ENCODE assay signal across 20 cellular contexts in the genomic region with DNA sequence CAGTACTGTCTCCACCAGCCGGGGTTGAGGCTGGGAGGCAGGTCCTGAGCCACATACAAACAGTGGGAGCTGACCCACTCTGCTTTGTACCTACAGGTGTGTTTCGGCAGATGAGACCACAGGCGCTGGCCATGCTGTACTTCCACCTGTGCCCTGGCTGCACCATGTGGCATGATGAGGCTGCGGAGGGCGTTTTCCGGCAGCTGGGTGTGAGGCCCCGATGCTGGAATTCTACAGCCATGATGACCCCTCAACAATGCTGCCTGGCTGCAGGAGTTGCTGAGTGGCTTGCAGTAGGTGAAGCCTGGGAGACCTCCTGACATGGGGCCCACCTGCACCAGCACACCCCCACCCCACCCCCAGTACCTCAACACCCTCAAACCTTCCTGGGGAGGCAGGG. TPM values are rescaled to one million over a fixed set of nuclear protein-coding genes. Genes with fewer than 3 reads are reported as not detected.
A peak's percentile ranks its signal among the peaks of the same experiment; 100 is the strongest.
DNase-seq lines count a peak whose midpoint lies in the region; ATAC-seq, FAIRE-seq and TF ChIP-seq lines count a peak whose summit lies in the region.
"Had no signal": no experiment of that assay in that cellular context is flagged by ENCODE, and none has a peak within 500 bp of the region (broad histone marks: within the 10 kb centered on the region; RNA-seq: fewer than 3 reads in every experiment).

No MANE protein-coding gene starts in this region.

- H3K4ac ChIP-seq in neuronal stem cell (ENCODE audit: low read length), result no peak overlapping the region

- intact Hi-C loops in HepG2 (cut with micrococcal nuclease; ENCODE audit: unreplicated experiment), result no loop called here
- intact Hi-C loops in right lobe of liver (cut with DNase I), result no loop called here
- intact Hi-C loops in K562 (cut with micrococcal nuclease), result no loop called here

- BruUV-seq in HepG2 (replicated peaks; lab: Mats Ljungman, UMichigan) (no TSS peak), K562 (replicated peaks; lab: Mats Ljungman, UMichigan) (no TSS peak)

- ATAC-seq in HepG2 (no peak), right lobe of liver (no peak), K562 (no peak), GM21619 (IDR thresholded peaks at IDR 0.05; ENCODE audit: unreplicated experiment) (no peak)
- ATAC-seq: CD8-positive, alpha-beta T cell; HCT116 had no signal

- no peak for FAIRE-seq in HepG2 (lab: Jason Lieb, UNC)
- no peak for FAIRE-seq in K562 (lab: Jason Lieb, UNC)
- FAIRE-seq: GM19239, H54, HTR-8/SVneo had no signal

- H3K9me3 ChIP-seq in HepG2 (ENCODE audit: low read length) (no peaks in the 10 kb centered on the region), right lobe of liver (no peaks in the 10 kb centered on the region), K562 (replicated peaks; ENCODE audit: control insufficient read depth, insufficient read depth, low read depth, low read length) (no peaks in the 10 kb centered on the region), neuronal stem cell (replicated peaks in 1 of 2; ENCODE audit: control insufficient read depth in 2 of 2, insufficient read depth in 1 of 2, low read depth in 1 of 2, low read length in 2 of 2) (no peaks in the 10 kb centered on the region)
- H3K9me3 ChIP-seq: BLaER1 treated with 17β-estradiol and CSF1 and Interleukin-3, amounts not matched to agents 10 nM and 100 nM had no signal

- peak overlapping the region; percentile 40 for H2AK5ac ChIP-seq in neuronal stem cell (ENCODE audit: low read depth, low read length)

- no peak overlapping the region for H4K8ac ChIP-seq in neuronal stem cell (ENCODE audit: low read depth, low read length)

- TF ChIP-seq POLR2A in HepG2 (IDR thresholded peaks at IDR 0.05; ENCODE audit: insufficient read depth in 1 of 2, low read depth in 2 of 2, low read length in 2 of 2), result no peak
- no peak for TF ChIP-seq POLR2A in right lobe of liver (IDR thresholded peaks at IDR 0.05)
- peak; percentile 44; the same call in 1 of the 2 replicates for TF ChIP-seq POLR2A in K562 (conservative IDR thresholded peaks at IDR 0.05)

- H3K23ac ChIP-seq in neuronal stem cell (ENCODE audit: low read depth, low read length, poor library complexity), result peak overlapping the region; percentile 17

- H3K79me1 ChIP-seq in neuronal stem cell (ENCODE audit: low read depth, low read length), result peaks cover 2% of the 10 kb centered on the region

- H3K27me3 Mint-ChIP-seq in glutamatergic neuron (ENCODE audit: unreplicated experiment), result no peaks in the 10 kb centered on the region
- H3K27me3 Mint-ChIP-seq: B cell had no signal

- POLR2A ChIA-PET in HepG2 (lab: Yijun Ruan, JAX) (interaction anchor here (0.7 to 1.0 kb wide), 2 partner anchors 42 to 48 kb away, joined by 3 to 4 read pairs; partner anchors contain the start of gene RBM28), K562 (lab: Yijun Ruan, JAX) (interaction anchor here (0.7 to 1.8 kb wide), 4 partner anchors 9 to 13 kb away, joined by 3 to 11 read pairs (median 4); no protein-coding TSS in a partner anchor)

- H3K36me3 ChIP-seq in HepG2 (replicated peaks in 1 of 2; ENCODE audit: control insufficient read depth in 1 of 2, insufficient read depth in 2 of 2, low read length in 2 of 2) (peaks cover 5 to 6% of the 10 kb centered on the region in 2 experiments; a peak in 3 of 5 replicates), right lobe of liver (peaks cover 0 to 5% (median 0%) of the 10 kb centered on the region in 4 donors), K562 (ENCODE audit: control insufficient read depth, insufficient read depth, low read length) (peaks cover 45% of the 10 kb centered on the region; the same call in 1 of the 3 replicates), neuronal stem cell (replicated peaks in 1 of 2; ENCODE audit: control insufficient read depth in 2 of 2, insufficient read depth in 2 of 2, low read length in 2 of 2) (peaks cover 7 to 23% of the 10 kb centered on the region in 2 donors)

- H4K20me1 ChIP-seq in HepG2 (ENCODE audit: insufficient read depth, low read length) (no peaks in the 10 kb centered on the region), K562 (replicated peaks; ENCODE audit: control insufficient read depth, insufficient read depth, low read length) (0 out of 2 replicates have a peak, but pooled peaks cover 19% of the 10 kb centered on the region)

- H3K27me3 ChIP-seq in HepG2 (ENCODE audit: control insufficient read depth in 1 of 2, insufficient read depth in 2 of 2, low read length in 2 of 2) (0 out of 5 replicates have a peak, but pooled peaks cover 1 to 5% of the 10 kb centered on the region in 2 experiments), right lobe of liver (no peaks in the 10 kb centered on the region), K562 (ENCODE audit: control insufficient read depth in 2 of 2, insufficient read depth in 2 of 2, low read length in 2 of 2) (no peaks in the 10 kb centered on the region), neuronal stem cell (ENCODE audit: control insufficient read depth in 3 of 3, insufficient read depth in 3 of 3, low read depth in 1 of 3, low read length in 3 of 3) (peaks cover 0 to 8% (median 0%) of the 10 kb centered on the region in 3 experiments)
- H3K27me3 ChIP-seq: BLaER1 treated with 17β-estradiol and CSF1 and Interleukin-3, amounts not matched to agents 10 nM and 100 nM had no signal

- no peak overlapping the region for H3K4me3 ChIP-seq in HepG2 (replicated peaks in 1 of 3; ENCODE audit: insufficient read depth in 1 of 3, low read depth in 2 of 3, low read length in 3 of 3)
- H3K4me3 ChIP-seq in right lobe of liver, result no peak overlapping the region
- no peak overlapping the region for H3K4me3 ChIP-seq in K562
- no peak overlapping the region for H3K4me3 ChIP-seq in neuronal stem cell (ENCODE audit: low read length in 2 of 2)
- H3K4me3 ChIP-seq: BLaER1 treated with 17β-estradiol and CSF1 and Interleukin-3, amounts not matched to agents 10 nM and 100 nM; GM23248 had no signal

- H3K9ac ChIP-seq in HepG2 (ENCODE audit: insufficient read depth, low read depth, low read length), result no peak overlapping the region
- no peak overlapping the region; a peak in 1 of 4 replicates for H3K9ac ChIP-seq in K562 (ENCODE audit: insufficient read depth in 1 of 2, low read depth in 2 of 2, low read length in 2 of 2)
- H3K9ac ChIP-seq in neuronal stem cell (ENCODE audit: low read depth, low read length, poor library complexity), result no peak overlapping the region
- H3K9ac ChIP-seq: BLaER1 treated with 17β-estradiol and CSF1 and Interleukin-3, amounts not matched to agents 10 nM and 100 nM; GM23248 had no signal

- H3K4me1 ChIP-seq in HepG2 (ENCODE audit: insufficient read depth, low read length) (peaks cover 7% of the 10 kb centered on the region; the same call in 1 of the 2 replicates), right lobe of liver (no peaks in the 10 kb centered on the region), K562 (replicated peaks in 1 of 2; ENCODE audit: control insufficient read depth in 2 of 2, insufficient read depth in 2 of 2, low read length in 2 of 2) (peaks cover 0 to 23% of the 10 kb centered on the region in 2 experiments; a peak in 3 of 5 replicates), neuronal stem cell (ENCODE audit: control insufficient read depth in 2 of 2, insufficient read depth in 1 of 2, low read depth in 1 of 2, low read length in 2 of 2) (peaks cover 26 to 31% of the 10 kb centered on the region in 2 donors)

- no peak overlapping the region for H3K27ac Mint-ChIP-seq in glutamatergic neuron (ENCODE audit: unreplicated experiment)
- H3K27ac Mint-ChIP-seq: B cell; CD8-positive, alpha-beta T cell; HFFc6 had no signal

- no peak for TF ChIP-seq CTCF in HepG2 (CRISPR knock-in tag; IDR thresholded peaks at IDR 0.05)
- TF ChIP-seq CTCF in right lobe of liver (IDR thresholded peaks at IDR 0.05), result no peak
- no peak for TF ChIP-seq CTCF in K562 (IDR thresholded peaks at IDR 0.05 in 2 of 3, conservative IDR thresholded peaks at IDR 0.05 in 1 of 3; ENCODE audit: insufficient read depth in 2 of 3, low read depth in 1 of 3, low read length in 3 of 3)
- TF ChIP-seq CTCF in glutamatergic neuron (IDR thresholded peaks at IDR 0.05; ENCODE audit: partially characterized antibody, unreplicated experiment), result no peak

- 100% methylated on average over 2 of the region's 7 CpGs for WGBS in HepG2 (ENCODE audit: low lambda C conversion rate)
- WGBS in right lobe of liver (ENCODE audit: insufficient coverage, low coverage, low lambda C conversion rate, missing lambda C conversion rate), result no CpG with 5 or more reads among the region's 7 CpGs
- WGBS in K562 (ENCODE audit: insufficient coverage, low coverage, missing lambda C conversion rate), result 79% methylated on average over 7 of the region's 7 CpGs
- no CpG with 5 or more reads among the region's 7 CpGs for WGBS in neuronal stem cell (ENCODE audit: extremely low coverage in 2 of 2, insufficient read length in 2 of 2, insufficient replicate concordance in 1 of 2), 2 donors

- H3K4me2 ChIP-seq in HepG2 (ENCODE audit: low read depth, low read length) (no peak overlapping the region), K562 (ENCODE audit: insufficient read depth, low read length) (no peak overlapping the region), neuronal stem cell (ENCODE audit: insufficient read depth, low read length, poor library complexity, severe bottlenecking) (no peak overlapping the region)

- H4K91ac ChIP-seq in neuronal stem cell (ENCODE audit: low read depth, low read length, poor library complexity), result no peak overlapping the region

- TF ChIP-seq RAD21 in HepG2 (CRISPR knock-in tag; IDR thresholded peaks at IDR 0.05) (no peak), K562 (CRISPR knock-in tag; conservative IDR thresholded peaks at IDR 0.05 in 1 of 2, IDR thresholded peaks at IDR 0.05 in 1 of 2) (no peak)

- H3K36me3 Mint-ChIP-seq in glutamatergic neuron (ENCODE audit: unreplicated experiment), result peaks cover 2% of the 10 kb centered on the region

- no peak overlapping the region for H3K4me3 Mint-ChIP-seq in glutamatergic neuron (ENCODE audit: unreplicated experiment)
- H3K4me3 Mint-ChIP-seq: B cell; CD8-positive, alpha-beta T cell; HFFc6; IgD-negative memory B cell had no signal

- H2BK5ac ChIP-seq in neuronal stem cell (ENCODE audit: low read length), result no peak overlapping the region

- no peak for DNase-seq in HepG2 (ENCODE audit: low spot score)
- no peak for DNase-seq in right lobe of liver
- peak in 1 of 4 experiments; percentile 41 for DNase-seq in K562 (ENCODE audit: extremely low read depth in 1 of 4, low spot score in 3 of 4)
- no peak for DNase-seq in neuronal stem cell (ENCODE audit: low spot score)
- DNase-seq in glutamatergic neuron, result no peak
- DNase-seq in NCI-H345 (lab: John Stamatoyannopoulos, UW), result no peak
- DNase-seq: Calu3; CD8-positive, alpha-beta T cell; DMS79 treated with DMSO at 0.1 percent for 48 hours; GF-D8; GM23248; HFFc6 had no signal

- peaks cover 3% of the 10 kb centered on the region for H3K9me1 ChIP-seq in K562 (ENCODE audit: control insufficient read depth, insufficient read depth, low read length)

- H2BK15ac ChIP-seq in neuronal stem cell (ENCODE audit: low read length), result no peak overlapping the region

- no peak overlapping the region for H2BK12ac ChIP-seq in neuronal stem cell (ENCODE audit: low read length)

- peaks cover 5% of the 10 kb centered on the region for H3K9me3 Mint-ChIP-seq in glutamatergic neuron (ENCODE audit: unreplicated experiment)
- H3K9me3 Mint-ChIP-seq: CD8-positive, alpha-beta T cell; HFFc6; IgD-negative memory B cell had no signal

- H2BK120ac ChIP-seq in neuronal stem cell (ENCODE audit: low read depth, low read length), result no peak overlapping the region

- H3K4me1 Mint-ChIP-seq in glutamatergic neuron (ENCODE audit: low read depth, unreplicated experiment), result no peaks in the 10 kb centered on the region

- H2AFZ ChIP-seq in HepG2 (ENCODE audit: low read length) (no peak overlapping the region), K562 (ENCODE audit: low read depth, low read length) (no peak overlapping the region), neuronal stem cell (ENCODE audit: low read length) (no peak overlapping the region)
- H2AFZ ChIP-seq: GM23248 had no signal

- no peaks in the 10 kb centered on the region for H3K79me2 ChIP-seq in HepG2 (ENCODE audit: insufficient read depth, low read length)
- no peaks in the 10 kb centered on the region for H3K79me2 ChIP-seq in K562 (ENCODE audit: control insufficient read depth, insufficient read depth, low read length)

- no peak overlapping the region for H3K14ac ChIP-seq in neuronal stem cell (ENCODE audit: low read length)

- in situ Hi-C loops in HepG2 (cut with HindIII; ENCODE audit: extremely low pct_ligation_motif_present, low pct_unique_long_range_greater_than_20kb) (no loop called here), K562 (cut with MboI) (no loop called here)

- CTCF ChIA-PET in HepG2 (lab: Yijun Ruan, JAX; ENCODE audit: low intra/inter-chr PET ratio, low total read pairs) (no interaction called here), K562 (lab: Yijun Ruan, JAX; ENCODE audit: low intra/inter-chr PET ratio) (no interaction called here)

- H3K18ac ChIP-seq in neuronal stem cell (ENCODE audit: low read length), result no peak overlapping the region

- no peak for TF ChIP-seq EP300 in HepG2 (IDR thresholded peaks at IDR 0.05; ENCODE audit: low read depth in 2 of 2, low read length in 2 of 2)
- TF ChIP-seq EP300 in HepG2 (CRISPR knock-in tag; IDR thresholded peaks at IDR 0.05; ENCODE audit: borderline replicate concordance), result no peak
- no peak for TF ChIP-seq EP300 in K562 (IDR thresholded peaks at IDR 0.05; ENCODE audit: low read length)

- H3K27ac ChIP-seq in HepG2 (ENCODE audit: extremely low read length, insufficient read depth, low read length), result no peak overlapping the region
- no peak overlapping the region for H3K27ac ChIP-seq in right lobe of liver
- H3K27ac ChIP-seq in K562 (ENCODE audit: extremely low read depth, low read depth, low read length), result no peak overlapping the region
- no peak overlapping the region for H3K27ac ChIP-seq in neuronal stem cell (replicated peaks; ENCODE audit: low read length)
- H3K27ac ChIP-seq: GM23248 had no signal

RNA-seq across cellular contexts. Expression of gene IMPDH1, which starts 18.0 kb away (rescaled TPM):
- total RNA-seq in HepG2 (2016; rRNA removed; fragmentation: Illumina TruSeq; extraction: Trizol), result 18.4 and 22.8 TPM in 2 replicates
- 12.3 and 12.6 TPM in 2 replicates for total RNA-seq in HepG2 (2016; cell fraction: cytosol; rRNA removed; fragmentation: Illumina TruSeq; extraction: Trizol; ENCODE audit: low read depth)
- total RNA-seq in HepG2 (2016; cell fraction: insoluble cytoplasmic fraction; rRNA removed; fragmentation: Illumina TruSeq; extraction: Trizol), result 15.4 and 23.8 TPM in 2 replicates
- 28.1 and 28.2 TPM in 2 replicates for total RNA-seq in HepG2 (2016; cell fraction: membrane; rRNA removed; fragmentation: Illumina TruSeq; extraction: Trizol)
- 12.6 and 19.2 TPM in 2 replicates for total RNA-seq in HepG2 (2016; cell fraction: nucleus; rRNA removed; fragmentation: Illumina TruSeq; extraction: Trizol)
- 34.0 and 49.9 TPM in 2 replicates for polyA plus RNA-seq in HepG2 (2011; rRNA removed)
- 31.4 and 37.8 TPM in 2 replicates for polyA plus RNA-seq in HepG2 (2011; cell fraction: cytosol; rRNA removed)
- 92.2 and 93.4 TPM in 2 replicates for polyA plus RNA-seq in HepG2 (2011; cell fraction: nucleus; rRNA removed)
- 25.0 and 27.5 TPM in 2 replicates for polyA plus RNA-seq in HepG2 (2012)
- polyA plus RNA-seq in HepG2 (2016; cell fraction: cytosol; fragmentation: Illumina TruSeq; extraction: Trizol; ENCODE audit: low read depth), result 18.4 and 18.5 TPM in 2 replicates
- 20.6 and 24.8 TPM in 2 replicates for polyA plus RNA-seq in HepG2 (2016; cell fraction: insoluble cytoplasmic fraction; fragmentation: Illumina TruSeq; extraction: Trizol; ENCODE audit: low read depth)
- polyA plus RNA-seq in HepG2 (2016; cell fraction: membrane; fragmentation: Illumina TruSeq; extraction: Trizol; ENCODE audit: low read depth), result 26.7 and 29.0 TPM in 2 replicates
- 29.2 and 34.5 TPM in 2 replicates for polyA plus RNA-seq in HepG2 (2016; cell fraction: nucleus; fragmentation: Illumina TruSeq; extraction: Trizol; ENCODE audit: insufficient read depth, low read depth)
- 82.0 and 176 TPM in 2 replicates for polyA minus RNA-seq in HepG2 (2011; rRNA and poly(A)+ RNA removed; ENCODE audit: low replicate concordance)
- 19.3 and 30.8 TPM in 2 replicates for polyA minus RNA-seq in HepG2 (2011; cell fraction: cytosol; rRNA and poly(A)+ RNA removed)
- polyA minus RNA-seq in HepG2 (2011; cell fraction: nucleus; rRNA and poly(A)+ RNA removed), result 26.3 and 29.8 TPM in 2 replicates
- 1 to 10 TPM; 3.0 to 9.8 (median 5.5) TPM for total RNA-seq in right lobe of liver
- 140 and 407 TPM in 2 replicates for total RNA-seq in K562 (2011; cell fraction: chromatin; rRNA removed; ENCODE audit: low replicate concordance)
- 199 and 212 TPM in 2 replicates for total RNA-seq in K562 (2011; cell fraction: nucleolus; rRNA removed)
- total RNA-seq in K562 (2011; cell fraction: nucleoplasm; rRNA removed), result 141 and 147 TPM in 2 replicates
- total RNA-seq in K562 (2014; rRNA removed), result 86.8 and 118 TPM in 2 replicates
- total RNA-seq in K562 (2014; rRNA removed; fragmentation: Illumina TruSeq; extraction: Trizol), result 29.0 and 42.9 TPM in 2 replicates
- total RNA-seq in K562 (2015; rRNA removed; fragmentation: Illumina TruSeq; extraction: Trizol), result 60.6 and 64.3 TPM in 2 replicates
- 118 TPM in 2 replicates for total RNA-seq in K562 (2021)
- polyA plus RNA-seq in K562 (2011; rRNA removed), result 54.9 and 72.4 TPM in 2 replicates
- polyA plus RNA-seq in K562 (2011; cell fraction: cytosol; rRNA removed), result 54.0 and 156 TPM in 2 replicates
- polyA plus RNA-seq in K562 (2011; cell fraction: nucleus; rRNA removed), result 208 and 316 TPM in 2 replicates
- 79.3 and 81.1 TPM in 2 replicates for polyA plus RNA-seq in K562 (2012)
- 59.8 and 76.3 TPM in 2 replicates for polyA plus RNA-seq in K562 (2014; fragmentation: Illumina TruSeq; extraction: Trizol)
- polyA plus RNA-seq in K562 (2014; fragmentation: Nextera tagmentation; extraction: Ambion mirVana), result 1 to 10 TPM in 1 of 2 experiments, under 1 TPM in 1; 0.80 to 2.1 TPM
- polyA plus RNA-seq in K562 (2014; rRNA removed), result 84.7 and 89.0 TPM in 2 replicates
- polyA minus RNA-seq in K562 (2011; rRNA and poly(A)+ RNA removed), result 24.1 and 78.3 TPM in 2 replicates
- polyA minus RNA-seq in K562 (2011; cell fraction: cytosol; rRNA and poly(A)+ RNA removed), result 48.6 and 69.1 TPM in 2 replicates
- 81.0 and 88.0 TPM in 2 replicates for polyA minus RNA-seq in K562 (2011; cell fraction: nucleus; rRNA and poly(A)+ RNA removed)
- 39.6 TPM for polyA plus RNA-seq in neuronal stem cell (2013, experiment 1 of 2)
- polyA plus RNA-seq in neuronal stem cell (2013, experiment 2 of 2), result 38.1 TPM
- 81.7 TPM for total RNA-seq in glutamatergic neuron (ENCODE audit: unreplicated experiment)

RNA-seq across cellular contexts. Expression of gene PRRT4, which starts 30.3 kb away (rescaled TPM):
- total RNA-seq in HepG2 (2016; rRNA removed; fragmentation: Illumina TruSeq; extraction: Trizol) (not detected in 2 replicates), right lobe of liver (under 1 TPM in 4 of 6 experiments, not detected in 2; 0.11 to 0.32 (median 0.18) TPM), K562 (2014; rRNA removed) (0.04 TPM in 1 of 2 replicates, not detected in the other), K562 (2014; rRNA removed; fragmentation: Illumina TruSeq; extraction: Trizol) (not detected in 2 replicates), K562 (2015; rRNA removed; fragmentation: Illumina TruSeq; extraction: Trizol) (not detected in 2 replicates), K562 (2021) (not detected in 2 replicates), glutamatergic neuron (ENCODE audit: unreplicated experiment) (not detected)
- not detected in 2 replicates for total RNA-seq in HepG2 (2016; cell fraction: cytosol; rRNA removed; fragmentation: Illumina TruSeq; extraction: Trizol; ENCODE audit: low read depth)
- not detected in 2 replicates for total RNA-seq in HepG2 (2016; cell fraction: insoluble cytoplasmic fraction; rRNA removed; fragmentation: Illumina TruSeq; extraction: Trizol)
- not detected in 2 replicates for total RNA-seq in HepG2 (2016; cell fraction: membrane; rRNA removed; fragmentation: Illumina TruSeq; extraction: Trizol)
- total RNA-seq in HepG2 (2016; cell fraction: nucleus; rRNA removed; fragmentation: Illumina TruSeq; extraction: Trizol), result not detected in 2 replicates
- polyA plus RNA-seq in HepG2 (2011; rRNA removed) (not detected in 2 replicates), K562 (2011; rRNA removed) (0.09 TPM in 1 of 2 replicates, not detected in the other), K562 (2014; fragmentation: Illumina TruSeq; extraction: Trizol) (not detected in 2 replicates), K562 (2014; fragmentation: Nextera tagmentation; extraction: Ambion mirVana) (not detected), K562 (2014; rRNA removed) (not detected in 2 replicates)
- not detected in 2 replicates for polyA plus RNA-seq in HepG2 (2011; cell fraction: cytosol; rRNA removed)
- 0.06 TPM in 1 of 2 replicates, not detected in the other for polyA plus RNA-seq in HepG2 (2011; cell fraction: nucleus; rRNA removed)
- polyA plus RNA-seq in HepG2 (2012), result 0.07 TPM in 1 of 2 replicates, not detected in the other
- not detected in 2 replicates for polyA plus RNA-seq in HepG2 (2016; cell fraction: cytosol; fragmentation: Illumina TruSeq; extraction: Trizol; ENCODE audit: low read depth)
- not detected in 2 replicates for polyA plus RNA-seq in HepG2 (2016; cell fraction: insoluble cytoplasmic fraction; fragmentation: Illumina TruSeq; extraction: Trizol; ENCODE audit: low read depth)
- not detected in 2 replicates for polyA plus RNA-seq in HepG2 (2016; cell fraction: membrane; fragmentation: Illumina TruSeq; extraction: Trizol; ENCODE audit: low read depth)
- not detected in 2 replicates for polyA plus RNA-seq in HepG2 (2016; cell fraction: nucleus; fragmentation: Illumina TruSeq; extraction: Trizol; ENCODE audit: insufficient read depth, low read depth)
- polyA minus RNA-seq in HepG2 (2011; rRNA and poly(A)+ RNA removed; ENCODE audit: low replicate concordance), result not detected in 2 replicates
- not detected in 2 replicates for polyA minus RNA-seq in HepG2 (2011; cell fraction: cytosol; rRNA and poly(A)+ RNA removed)
- polyA minus RNA-seq in HepG2 (2011; cell fraction: nucleus; rRNA and poly(A)+ RNA removed), result not detected in 2 replicates
- 0.16 TPM in 1 of 2 replicates, not detected in the other for total RNA-seq in K562 (2011; cell fraction: chromatin; rRNA removed; ENCODE audit: low replicate concordance)
- total RNA-seq in K562 (2011; cell fraction: nucleolus; rRNA removed), result not detected in 2 replicates
- total RNA-seq in K562 (2011; cell fraction: nucleoplasm; rRNA removed), result not detected in 2 replicates
- polyA plus RNA-seq in K562 (2011; cell fraction: cytosol; rRNA removed), result 0.09 and 0.19 TPM in 2 replicates
- 0.24 and 0.48 TPM in 2 replicates for polyA plus RNA-seq in K562 (2011; cell fraction: nucleus; rRNA removed)
- polyA plus RNA-seq in K562 (2012), result not detected in 2 replicates
- not detected in 2 replicates for polyA minus RNA-seq in K562 (2011; rRNA and poly(A)+ RNA removed)
- not detected in 2 replicates for polyA minus RNA-seq in K562 (2011; cell fraction: cytosol; rRNA and poly(A)+ RNA removed)
- polyA minus RNA-seq in K562 (2011; cell fraction: nucleus; rRNA and poly(A)+ RNA removed), result not detected in 2 replicates
- polyA plus RNA-seq in neuronal stem cell (2013, experiment 1 of 2), result 1.2 TPM
- 1.4 TPM for polyA plus RNA-seq in neuronal stem cell (2013, experiment 2 of 2)
- total RNA-seq: Calu3, GM23248, HFFc6 had no signal
- polyA plus RNA-seq: GM23248 had no signal

RNA-seq across cellular contexts. Expression of gene RBM28, which starts 48.1 kb away (rescaled TPM):
- total RNA-seq in HepG2 (2016; rRNA removed; fragmentation: Illumina TruSeq; extraction: Trizol) (49.0 and 61.2 TPM in 2 replicates), right lobe of liver (10 to 100 TPM in 5 of 6 experiments, 1 to 10 TPM in 1; 9.0 to 17.4 (median 11.1) TPM), K562 (2014; rRNA removed) (123 and 127 TPM in 2 replicates), K562 (2014; rRNA removed; fragmentation: Illumina TruSeq; extraction: Trizol) (138 and 165 TPM in 2 replicates), K562 (2015; rRNA removed; fragmentation: Illumina TruSeq; extraction: Trizol) (128 and 141 TPM in 2 replicates), K562 (2021) (146 and 157 TPM in 2 replicates), glutamatergic neuron (ENCODE audit: unreplicated experiment) (53.2 TPM)
- total RNA-seq in HepG2 (2016; cell fraction: cytosol; rRNA removed; fragmentation: Illumina TruSeq; extraction: Trizol; ENCODE audit: low read depth), result 7.3 and 8.4 TPM in 2 replicates
- total RNA-seq in HepG2 (2016; cell fraction: insoluble cytoplasmic fraction; rRNA removed; fragmentation: Illumina TruSeq; extraction: Trizol), result 50.4 and 59.7 TPM in 2 replicates
- 6.4 and 9.5 TPM in 2 replicates for total RNA-seq in HepG2 (2016; cell fraction: membrane; rRNA removed; fragmentation: Illumina TruSeq; extraction: Trizol)
- total RNA-seq in HepG2 (2016; cell fraction: nucleus; rRNA removed; fragmentation: Illumina TruSeq; extraction: Trizol), result 41.5 and 46.2 TPM in 2 replicates
- polyA plus RNA-seq in HepG2 (2011; rRNA removed) (20.3 and 20.5 TPM in 2 replicates), K562 (2011; rRNA removed) (74.9 and 112 TPM in 2 replicates), K562 (2014; fragmentation: Illumina TruSeq; extraction: Trizol) (133 and 148 TPM in 2 replicates), K562 (2014; fragmentation: Nextera tagmentation; extraction: Ambion mirVana) (100 to 1,000 TPM in 1 of 2 experiments, 10 to 100 TPM in 1; 65.8 to 122 TPM), K562 (2014; rRNA removed) (139 and 213 TPM in 2 replicates)
- 10.7 and 11.3 TPM in 2 replicates for polyA plus RNA-seq in HepG2 (2011; cell fraction: cytosol; rRNA removed)
- polyA plus RNA-seq in HepG2 (2011; cell fraction: nucleus; rRNA removed), result 43.8 and 49.7 TPM in 2 replicates
- 33.1 and 42.8 TPM in 2 replicates for polyA plus RNA-seq in HepG2 (2012)
- 1.6 and 1.9 TPM in 2 replicates for polyA plus RNA-seq in HepG2 (2016; cell fraction: cytosol; fragmentation: Illumina TruSeq; extraction: Trizol; ENCODE audit: low read depth)
- polyA plus RNA-seq in HepG2 (2016; cell fraction: insoluble cytoplasmic fraction; fragmentation: Illumina TruSeq; extraction: Trizol; ENCODE audit: low read depth), result 54.9 and 57.4 TPM in 2 replicates
- 3.8 and 5.7 TPM in 2 replicates for polyA plus RNA-seq in HepG2 (2016; cell fraction: membrane; fragmentation: Illumina TruSeq; extraction: Trizol; ENCODE audit: low read depth)
- polyA plus RNA-seq in HepG2 (2016; cell fraction: nucleus; fragmentation: Illumina TruSeq; extraction: Trizol; ENCODE audit: insufficient read depth, low read depth), result 82.8 and 85.5 TPM in 2 replicates
- 8.3 and 17.5 TPM in 2 replicates for polyA minus RNA-seq in HepG2 (2011; rRNA and poly(A)+ RNA removed; ENCODE audit: low replicate concordance)
- 9.8 and 11.3 TPM in 2 replicates for polyA minus RNA-seq in HepG2 (2011; cell fraction: cytosol; rRNA and poly(A)+ RNA removed)
- 21.2 and 29.0 TPM in 2 replicates for polyA minus RNA-seq in HepG2 (2011; cell fraction: nucleus; rRNA and poly(A)+ RNA removed)
- total RNA-seq in K562 (2011; cell fraction: chromatin; rRNA removed; ENCODE audit: low replicate concordance), result 118 and 308 TPM in 2 replicates
- total RNA-seq in K562 (2011; cell fraction: nucleolus; rRNA removed), result 64.4 and 65.7 TPM in 2 replicates
- 89.0 and 98.2 TPM in 2 replicates for total RNA-seq in K562 (2011; cell fraction: nucleoplasm; rRNA removed)
- 24.3 and 28.4 TPM in 2 replicates for polyA plus RNA-seq in K562 (2011; cell fraction: cytosol; rRNA removed)
- 226 and 227 TPM in 2 replicates for polyA plus RNA-seq in K562 (2011; cell fraction: nucleus; rRNA removed)
- polyA plus RNA-seq in K562 (2012), result 70.1 and 117 TPM in 2 replicates
- 67.2 and 67.5 TPM in 2 replicates for polyA minus RNA-seq in K562 (2011; rRNA and poly(A)+ RNA removed)
- 37.2 and 38.0 TPM in 2 replicates for polyA minus RNA-seq in K562 (2011; cell fraction: cytosol; rRNA and poly(A)+ RNA removed)
- 31.8 and 54.4 TPM in 2 replicates for polyA minus RNA-seq in K562 (2011; cell fraction: nucleus; rRNA and poly(A)+ RNA removed)
- 28.9 TPM for polyA plus RNA-seq in neuronal stem cell (2013, experiment 1 of 2)
- 28.7 TPM for polyA plus RNA-seq in neuronal stem cell (2013, experiment 2 of 2)

Comparison
In these comparisons a context has a peak if more than half of its experiments do, and no peak if none do; other contexts are left out.
1. Of the 241 proteins assayed by ChIP-seq in both HepG2 and K562: peak only in HepG2: none; only in K562: POLR2A, POLR2G and RBFOX2; in both: none; in neither: 238.